ENCODE assay signal across 16 cellular contexts in genomic region chr9:134630861-134631260, GRCh38. TPM values are rescaled to one million over a fixed set of nuclear protein-coding genes. Genes with fewer than 3 reads are reported as not detected.
"Had no signal": no experiment of that assay in that cellular context is flagged by ENCODE, and none has a peak within 500 bp of the region (broad histone marks: within the 10 kb centered on the region; RNA-seq: fewer than 3 reads in every experiment).

No MANE protein-coding gene starts in this region.

- H3K36me3 Mint-ChIP-seq: activated naive CD8-positive, alpha-beta T cell treated with anti-CD3 and anti-CD28 coated beads for 36 hours; naive thymus-derived CD8-positive, alpha-beta T cell had no signal

- H3K27me3 Mint-ChIP-seq: activated CD4-positive, alpha-beta memory T cell treated with anti-CD3 and anti-CD28 coated beads, Interleukin-2, amount 10 ng/mL, durations not matched to agents 7 days and 5 days; activated naive CD8-positive, alpha-beta T cell treated with anti-CD3 and anti-CD28 coated beads for 36 hours; activated T-helper 17 cell treated with anti-CD3 and anti-CD28 coated beads, Interleukin-2, amount 50 U/mL, for 72 hours; naive thymus-derived CD8-positive, alpha-beta T cell; stimulated activated naive CD8-positive, alpha-beta T cell treated with anti-CD3 and anti-CD28 coated beads, Interleukin-15, amount 100 ng/mL, for 72 hours had no signal

- H3K27me3 ChIP-seq: uterus had no signal

- DNase-seq: activated CD4-positive, alpha-beta memory T cell treated with anti-CD3 and anti-CD28 coated beads, Interleukin-2, amount 10 ng/mL, durations not matched to agents 7 days and 5 days; activated naive CD8-positive, alpha-beta T cell treated with anti-CD3 and anti-CD28 coated beads for 36 hours; cerebellar nuclear complex; dermis blood vessel endothelial cell; hypothalamus; occipital lobe; stimulated activated CD4-positive, alpha-beta T cell treated with anti-CD3 and anti-CD28 coated beads, Interleukin-15, amount 100 ng/mL, for 24 hours; stimulated activated CD4-positive, alpha-beta T cell treated with anti-CD3 and anti-CD28 coated beads, Interleukin-4, amount 100 ng/mL, for 4 hours; stimulated activated naive CD8-positive, alpha-beta T cell treated with anti-CD3 and anti-CD28 coated beads, Interleukin-15, amount 100 ng/mL, for 72 hours; T-helper 9 cell had no signal

- H3K27ac ChIP-seq: thoracic aorta, uterus had no signal

- H3K9me3 Mint-ChIP-seq: activated CD4-positive, alpha-beta memory T cell treated with anti-CD3 and anti-CD28 coated beads, Interleukin-2, amount 10 ng/mL, durations not matched to agents 7 days and 5 days; activated naive CD8-positive, alpha-beta T cell treated with anti-CD3 and anti-CD28 coated beads for 36 hours; activated T-helper 17 cell treated with anti-CD3 and anti-CD28 coated beads, Interleukin-2, amount 50 U/mL, for 72 hours; naive thymus-derived CD8-positive, alpha-beta T cell; stimulated activated naive CD8-positive, alpha-beta T cell treated with anti-CD3 and anti-CD28 coated beads, Interleukin-15, amount 100 ng/mL, for 72 hours had no signal

- H3K4me3 Mint-ChIP-seq: activated CD4-positive, alpha-beta memory T cell treated with anti-CD3 and anti-CD28 coated beads, Interleukin-2, amount 10 ng/mL, durations not matched to agents 7 days and 5 days; activated naive CD8-positive, alpha-beta T cell treated with anti-CD3 and anti-CD28 coated beads for 36 hours; activated T-helper 17 cell treated with anti-CD3 and anti-CD28 coated beads, Interleukin-2, amount 50 U/mL, for 72 hours; naive thymus-derived CD8-positive, alpha-beta T cell; stimulated activated naive CD8-positive, alpha-beta T cell treated with anti-CD3 and anti-CD28 coated beads, Interleukin-15, amount 100 ng/mL, for 72 hours had no signal

- H3K27ac Mint-ChIP-seq: activated CD4-positive, alpha-beta memory T cell treated with anti-CD3 and anti-CD28 coated beads, Interleukin-2, amount 10 ng/mL, durations not matched to agents 7 days and 5 days; activated naive CD8-positive, alpha-beta T cell treated with anti-CD3 and anti-CD28 coated beads for 36 hours; activated T-helper 17 cell treated with anti-CD3 and anti-CD28 coated beads, Interleukin-2, amount 50 U/mL, for 72 hours; stimulated activated naive CD8-positive, alpha-beta T cell treated with anti-CD3 and anti-CD28 coated beads, Interleukin-15, amount 100 ng/mL, for 72 hours had no signal

- H3K4me1 Mint-ChIP-seq: activated CD4-positive, alpha-beta memory T cell treated with anti-CD3 and anti-CD28 coated beads, Interleukin-2, amount 10 ng/mL, durations not matched to agents 7 days and 5 days; activated naive CD8-positive, alpha-beta T cell treated with anti-CD3 and anti-CD28 coated beads for 36 hours; activated T-helper 17 cell treated with anti-CD3 and anti-CD28 coated beads, Interleukin-2, amount 50 U/mL, for 72 hours; stimulated activated naive CD8-positive, alpha-beta T cell treated with anti-CD3 and anti-CD28 coated beads, Interleukin-15, amount 100 ng/mL, for 72 hours had no signal

- H3K9me3 ChIP-seq: mucosa of descending colon, thoracic aorta, uterus had no signal

- H3K4me1 ChIP-seq: uterus had no signal

- H3K36me3 ChIP-seq: thoracic aorta, uterus had no signal

- H3K4me3 ChIP-seq: lung, mucosa of descending colon, thoracic aorta, uterus had no signal

RNA-seq across cellular contexts. Expression of gene COL5A1, which starts 10.7 kb away (rescaled TPM):
- polyA plus RNA-seq: naive thymus-derived CD8-positive, alpha-beta T cell had no signal
